Comparison of ENCODE assay signal across 14 cellular contexts in genomic region chr12:109571773-109572505, GRCh38. TPM values are rescaled to one million over a fixed set of nuclear protein-coding genes. Genes with fewer than 3 reads are reported as not detected.
DNase-seq lines count a peak whose midpoint lies in the region; ATAC-seq and TF ChIP-seq lines count a peak whose summit lies in the region.
"Had no signal": no experiment of that assay in that cellular context is flagged by ENCODE, and none has a peak within 500 bp of the region (broad histone marks: within the 10 kb centered on the region; RNA-seq: fewer than 3 reads in every experiment).

No MANE protein-coding gene starts in this region.

- 81% methylated on average over 5 of the region's 5 CpGs for WGBS in mammary epithelial cell (ENCODE audit: low coverage, missing lambda C conversion rate)

- in situ Hi-C loops in mammary epithelial cell (cut with MboI; ENCODE audit: low sequenced_read_pairs in 2 of 2), result no loop called here

- TF ChIP-seq CTCF in Loucy (conservative IDR thresholded peaks at IDR 0.05; ENCODE audit: low read length) (no peak), mammary epithelial cell (conservative IDR thresholded peaks at IDR 0.05 in 1 of 2, IDR thresholded peaks at IDR 0.05 in 1 of 2; ENCODE audit: extremely low read depth in 1 of 2, insufficient read depth in 1 of 2, low read depth in 1 of 2, low read length in 2 of 2) (no peak), nephron progenitor cell (IDR thresholded peaks at IDR 0.05) (no peak), uterus (IDR thresholded peaks at IDR 0.05) (no peak), Peyer's patch (IDR thresholded peaks at IDR 0.05) (no peak)

- peak overlapping the region; percentile 88 for H3K27ac Mint-ChIP-seq in nephron progenitor cell

- peaks cover 28% of the 10 kb centered on the region for H3K36me3 Mint-ChIP-seq in nephron progenitor cell (ENCODE audit: low read depth)

- H4K20me1 ChIP-seq in Loucy (ENCODE audit: insufficient read depth, low read length, poor library complexity, severe bottlenecking) (no peaks in the 10 kb centered on the region), mammary epithelial cell (ENCODE audit: insufficient read depth, low read length) (no peaks in the 10 kb centered on the region)

- H3K4me3 ChIP-seq in Loucy (ENCODE audit: low read length, poor library complexity, severe bottlenecking) (peak overlapping the region; percentile 79), mammary epithelial cell (replicated peaks in 1 of 3; ENCODE audit: insufficient read depth in 1 of 3, low read depth in 2 of 3, low read length in 3 of 3) (no peak overlapping the region), uterus (no peak overlapping the region), Peyer's patch (no peak overlapping the region)

- H3K4me1 Mint-ChIP-seq in nephron progenitor cell, result peaks cover 34% of the 10 kb centered on the region

- H3K27me3 Mint-ChIP-seq in nephron progenitor cell (ENCODE audit: low read depth, poor library complexity), result no peaks in the 10 kb centered on the region

- no peaks in the 10 kb centered on the region for H3K27me3 ChIP-seq in Loucy (ENCODE audit: insufficient read depth, low read length, poor library complexity, severe bottlenecking)
- H3K27me3 ChIP-seq in mammary epithelial cell (ENCODE audit: insufficient read depth, low read length), result no peaks in the 10 kb centered on the region
- no peaks in the 10 kb centered on the region for H3K27me3 ChIP-seq in uterus
- H3K27me3 ChIP-seq in Peyer's patch, result no peaks in the 10 kb centered on the region
- H3K27me3 ChIP-seq: stomach had no signal

- dilution Hi-C loops in mammary epithelial cell (cut with HindIII; ENCODE audit: low sequenced_read_pairs), result no loop called here

- H3K27ac ChIP-seq in mammary epithelial cell (ENCODE audit: insufficient read depth, low read depth, low read length) (peak overlapping the region; percentile 79), uterus (no peak overlapping the region), Peyer's patch (no peak overlapping the region)

- CTCF ChIA-PET in mammary epithelial cell (lab: Charles Lee; ENCODE audit: low non-redundant PET), result no interaction called here

- no TSS peak for BruUV-seq in mammary epithelial cell (replicated peaks; lab: Mats Ljungman, UMichigan)

- H3K9ac ChIP-seq in Loucy (ENCODE audit: low read depth, low read length, poor library complexity, severe bottlenecking), result peak overlapping the region; percentile 83
- no peak overlapping the region for H3K9ac ChIP-seq in mammary epithelial cell (ENCODE audit: insufficient read depth, low read length)

- no peak overlapping the region for H2AFZ ChIP-seq in Loucy (ENCODE audit: low read length)
- H2AFZ ChIP-seq in mammary epithelial cell (ENCODE audit: low read depth, low read length), result no peak overlapping the region

- H3K4me2 ChIP-seq in Loucy (ENCODE audit: low read depth, low read length, poor library complexity, severe bottlenecking), result peak overlapping the region; percentile 77
- peak overlapping the region; percentile 87 for H3K4me2 ChIP-seq in mammary epithelial cell (ENCODE audit: insufficient read depth, low read depth, low read length)

- H3K79me2 ChIP-seq in Loucy (ENCODE audit: insufficient read depth, low read length) (peaks cover 50% of the 10 kb centered on the region), mammary epithelial cell (ENCODE audit: insufficient read depth, low read length) (peaks cover 39% of the 10 kb centered on the region)

- DNase-seq in DMS53 (lab: John Stamatoyannopoulos, UW) (peak; percentile 46), DMS53 treated with DMSO at 0.1 percent for 48 hours (lab: John Stamatoyannopoulos, UW; ENCODE audit: unreplicated experiment) (no peak), mammary epithelial cell (no peak), nephron progenitor cell (no peak), uterus (no peak), Peyer's patch (no peak)
- DNase-seq: 8988T, activated gamma-delta T cell treated with Interleukin-2 at 50 U/mL for 16 hours, cortex of kidney, GDM1, NCI-H526 treated with DMSO at 0.1 percent for 48 hours, stomach had no signal

- no peaks in the 10 kb centered on the region for H3F3A ChIP-seq in Loucy (ENCODE audit: low read depth)

- H3K9me2 ChIP-seq in Loucy (replicated peaks; ENCODE audit: low read depth, low read length), result no peaks in the 10 kb centered on the region

- H3K36me3 ChIP-seq in Loucy (ENCODE audit: insufficient read depth, low read length) (peaks cover 11% of the 10 kb centered on the region; the same call in 1 of the 2 replicates), mammary epithelial cell (ENCODE audit: insufficient read depth, low read length) (peaks cover 23% of the 10 kb centered on the region), uterus (no peaks in the 10 kb centered on the region), Peyer's patch (peaks cover 0 to 43% (median 0%) of the 10 kb centered on the region in 3 donors)

- no peak for TF ChIP-seq POLR2A in uterus (IDR thresholded peaks at IDR 0.05)
- TF ChIP-seq POLR2A in Peyer's patch (IDR thresholded peaks at IDR 0.05), result no peak

- no peaks in the 10 kb centered on the region for H3K9me3 ChIP-seq in Loucy (ENCODE audit: insufficient read depth, low read depth, low read length)
- H3K9me3 ChIP-seq in mammary epithelial cell (replicated peaks; ENCODE audit: insufficient read depth, low read length), result no peaks in the 10 kb centered on the region
- H3K9me3 ChIP-seq in uterus, result no peaks in the 10 kb centered on the region
- H3K9me3 ChIP-seq in Peyer's patch, result no peaks in the 10 kb centered on the region
- H3K9me3 ChIP-seq: stomach had no signal

- intact Hi-C loops in mammary epithelial cell (cut with micrococcal nuclease) (loop anchor here (5.0 kb wide), 1 partner anchor 95 kb away; the partner anchor contains the start of genes KCTD10 and UBE3B), uterus (cut with DNase I; ENCODE audit: low total_unique reads) (no loop called here)

- H3K9me3 Mint-ChIP-seq in nephron progenitor cell, result no peaks in the 10 kb centered on the region

- H3K4me3 Mint-ChIP-seq in nephron progenitor cell, result peak overlapping the region; percentile 90

- H3K4me1 ChIP-seq in Loucy (ENCODE audit: insufficient read depth, low read length, poor library complexity, severe bottlenecking) (peaks cover 42% of the 10 kb centered on the region), mammary epithelial cell (ENCODE audit: insufficient read depth, low read length) (peaks cover 23% of the 10 kb centered on the region), uterus (peaks cover 0 to 5% of the 10 kb centered on the region in 2 donors), Peyer's patch (peaks cover 0 to 15% (median 3%) of the 10 kb centered on the region in 4 donors)

- no peak for ATAC-seq in HG02885 (IDR thresholded peaks at IDR 0.05; ENCODE audit: poor library complexity, unreplicated experiment)

RNA-seq across cellular contexts. Expression of gene MMAB, which starts 1.4 kb away (rescaled TPM):
- total RNA-seq in mammary epithelial cell (10 to 100 TPM; 27.5 to 67.8 TPM), uterus (100 to 1,000 TPM in 1 of 4 donors, 10 to 100 TPM in 3; 15.0 to 234 (median 21.5) TPM), Peyer's patch (10 to 100 TPM; 30.8 to 41.4 (median 32.1) TPM)
- 51.6 TPM for polyA plus RNA-seq in mammary epithelial cell
- 40.1 TPM for polyA minus RNA-seq in mammary epithelial cell

RNA-seq across cellular contexts. Expression of gene MVK, which starts 1.7 kb away (rescaled TPM):
- 10 to 100 TPM; 26.8 to 51.5 TPM for total RNA-seq in mammary epithelial cell
- 43.1 TPM for polyA plus RNA-seq in mammary epithelial cell
- 42.0 TPM for polyA minus RNA-seq in mammary epithelial cell
- 10 to 100 TPM in 2 of 4 donors, 1 to 10 TPM in 1, under 1 TPM in 1; 0.26 to 17.1 (median 11.4) TPM for total RNA-seq in uterus
- total RNA-seq in Peyer's patch, result 10 to 100 TPM in 3 of 4 donors, 1 to 10 TPM in 1; 3.3 to 66.7 (median 41.6) TPM
